In genomic region chr11:113240790-113241189, GRCh38 we compare ENCODE assay signal across 15 cellular contexts.
"Had no signal": no experiment of that assay in that cellular context is flagged by ENCODE, and none has a peak within 500 bp of the region (broad histone marks: within the 10 kb centered on the region; RNA-seq: fewer than 3 reads in every experiment).

No MANE protein-coding gene starts in this region.

- ATAC-seq: activated T-cell treated with anti-CD3 and anti-CD28 coated beads, Interleukin-2, amount 50 U/mL, for 72 hours; gastrocnemius medialis; heart right ventricle; natural killer cell treated with Interleukin-12 subunit alpha and Interleukin-12 subunit beta and Interleukin-15 and Interleukin-18, amount 100 ng/mL, for 72 hours had no signal

- H3K4me3 ChIP-seq: gastrocnemius medialis, heart right ventricle, lung, skin epidermis had no signal

- H3K36me3 ChIP-seq: gastrocnemius medialis had no signal

- DNase-seq: activated CD4-positive, alpha-beta T cell treated with anti-CD3 and anti-CD28 coated beads, Interleukin-2, amount 10 ng/mL, durations not matched to agents 7 days and 5 days; activated CD4-positive, CD25-positive, alpha-beta regulatory T cell; activated CD8-positive, alpha-beta memory T cell treated with anti-CD3 and anti-CD28 coated beads, Interleukin-2, amount 50 U/mL, for 48 hours; activated gamma-delta T cell; activated T-cell treated with anti-CD3 and anti-CD28 coated beads, Interleukin-2, amount 50 U/mL, for 72 hours; amniotic stem cell; gastrocnemius medialis; heart right ventricle; posterior cingulate gyrus; stimulated activated CD4-positive, alpha-beta T cell treated with anti-CD3 and anti-CD28 coated beads, Interleukin-4, amount 100 ng/mL, for 24 hours; stimulated activated naive CD4-positive, alpha-beta T cell; trophoblast cell had no signal

- H3K27me3 ChIP-seq: gastrocnemius medialis had no signal

- H3K9me3 ChIP-seq: gastrocnemius medialis, heart right ventricle had no signal

- H3K27ac ChIP-seq: gastrocnemius medialis, heart right ventricle, skin epidermis had no signal
